ENCODE assay signal across 28 cellular contexts in genomic region chr11:31214337-31214736, GRCh38.
"Had no signal": no experiment of that assay in that cellular context is flagged by ENCODE, and none has a peak within 500 bp of the region (broad histone marks: within the 10 kb centered on the region; RNA-seq: fewer than 3 reads in every experiment).

No MANE protein-coding gene starts in this region.

- H3K4me1 Mint-ChIP-seq: activated CD4-positive, alpha-beta memory T cell treated with anti-CD3 and anti-CD28 coated beads, Interleukin-2, amount 10 ng/mL, durations not matched to agents 7 days and 5 days; activated CD4-positive, alpha-beta T cell treated with anti-CD3 and anti-CD28 coated beads, Interleukin-2, amount 10 ng/mL, durations not matched to agents 7 days and 5 days; activated naive CD4-positive, alpha-beta T cell treated with anti-CD3 and anti-CD28 coated beads, Interleukin-2, amount 10 ng/mL, durations not matched to agents 7 days and 5 days; activated naive CD8-positive, alpha-beta T cell treated with anti-CD3 and anti-CD28 coated beads, Interleukin-2, amount 10 ng/mL, durations not matched to agents 7 days and 5 days had no signal

- H3K36me3 ChIP-seq: ascending aorta, breast epithelium, cardiac muscle cell, colonic mucosa, esophagus squamous epithelium, gastroesophageal sphincter, heart right ventricle had no signal

- H3K9me3 Mint-ChIP-seq: activated CD4-positive, alpha-beta memory T cell treated with anti-CD3 and anti-CD28 coated beads, Interleukin-2, amount 10 ng/mL, durations not matched to agents 7 days and 5 days; activated CD4-positive, alpha-beta T cell treated with anti-CD3 and anti-CD28 coated beads, Interleukin-2, amount 10 ng/mL, durations not matched to agents 7 days and 5 days; activated naive CD4-positive, alpha-beta T cell treated with anti-CD3 and anti-CD28 coated beads, Interleukin-2, amount 10 ng/mL, durations not matched to agents 7 days and 5 days; activated naive CD4-positive, alpha-beta T cell treated with anti-CD3 and anti-CD28 coated beads, Interleukin-2, amount 50 U/mL, for 72 hours; activated naive CD8-positive, alpha-beta T cell treated with anti-CD3 and anti-CD28 coated beads, Interleukin-2, amount 10 ng/mL, durations not matched to agents 7 days and 5 days; activated T-cell treated with anti-CD3 and anti-CD28 coated beads, Interleukin-2, amount 50 U/mL, for 24 hours; activated T-cell treated with anti-CD3 and anti-CD28 coated beads, Interleukin-2, amount 50 U/mL, for 72 hours; brain had no signal

- H3K27me3 Mint-ChIP-seq: activated naive CD4-positive, alpha-beta T cell treated with anti-CD3 and anti-CD28 coated beads, Interleukin-2, amount 10 ng/mL, durations not matched to agents 7 days and 5 days; brain had no signal

- H3K36me3 Mint-ChIP-seq: activated naive CD4-positive, alpha-beta T cell treated with anti-CD3 and anti-CD28 coated beads, Interleukin-2, amount 10 ng/mL, durations not matched to agents 7 days and 5 days; activated naive CD4-positive, alpha-beta T cell treated with anti-CD3 and anti-CD28 coated beads, Interleukin-2, amount 50 U/mL, for 72 hours; activated naive CD8-positive, alpha-beta T cell treated with anti-CD3 and anti-CD28 coated beads, Interleukin-2, amount 10 ng/mL, durations not matched to agents 7 days and 5 days; brain had no signal

- DNase-seq: activated CD4-positive, alpha-beta memory T cell treated with anti-CD3 and anti-CD28 coated beads, Interleukin-2, amount 10 ng/mL, durations not matched to agents 7 days and 5 days; activated CD4-positive, alpha-beta T cell treated with anti-CD3 and anti-CD28 coated beads for 1 hour; activated CD4-positive, alpha-beta T cell treated with anti-CD3 and anti-CD28 coated beads for 4 hours; activated CD4-positive, alpha-beta T cell treated with anti-CD3 and anti-CD28 coated beads, Interleukin-2, amount 10 ng/mL, durations not matched to agents 7 days and 5 days; activated CD4-positive, alpha-beta T cell treated with anti-CD3 and anti-CD28 coated beads, Interleukin-2, amount 50 U/mL, for 4 hours; activated CD8-positive, alpha-beta memory T cell treated with anti-CD3 and anti-CD28 coated beads, Interleukin-2, amount 50 U/mL, for 48 hours; activated gamma-delta T cell; activated naive CD4-positive, alpha-beta T cell; activated naive CD4-positive, alpha-beta T cell treated with anti-CD3 and anti-CD28 coated beads, Interleukin-2, amount 10 ng/mL, durations not matched to agents 7 days and 5 days; activated naive CD8-positive, alpha-beta T cell treated with anti-CD3 and anti-CD28 coated beads, Interleukin-2, amount 10 ng/mL, durations not matched to agents 7 days and 5 days; activated T-cell treated with anti-CD3 and anti-CD28 coated beads for 4 hours; activated T-cell treated with anti-CD3 and anti-CD28 coated beads, Interleukin-2, amount 50 U/mL, for 24 hours; activated T-cell treated with anti-CD3 and anti-CD28 coated beads, Interleukin-2, amount 50 U/mL, for 72 hours; central memory CD4-positive, alpha-beta T cell; cerebellar nuclear complex; colonic mucosa; effector CD8-positive, alpha-beta T cell; esophagus squamous epithelium; foreskin melanocyte; heart right ventricle had no signal

- ATAC-seq: activated naive CD4-positive, alpha-beta T cell treated with anti-CD3 and anti-CD28 coated beads, Interleukin-2, amount 50 U/mL, for 72 hours; activated T-cell treated with anti-CD3 and anti-CD28 coated beads, Interleukin-2, amount 50 U/mL, for 72 hours; gastroesophageal sphincter; heart right ventricle had no signal

- H3K27me3 ChIP-seq: ascending aorta, breast epithelium, cardiac muscle cell, colonic mucosa, esophagus squamous epithelium, gastroesophageal sphincter, hepatocyte had no signal

- H3K4me1 ChIP-seq: ascending aorta, breast epithelium, colonic mucosa, esophagus squamous epithelium, gastroesophageal sphincter, heart right ventricle had no signal

- H3K4me3 ChIP-seq: ascending aorta, breast epithelium, cardiac muscle cell, colonic mucosa, esophagus squamous epithelium, gastroesophageal sphincter, heart right ventricle, hepatocyte had no signal

- H3K9me3 ChIP-seq: ascending aorta, breast epithelium, colonic mucosa, esophagus squamous epithelium, gastroesophageal sphincter, heart right ventricle had no signal

- H3K27ac ChIP-seq: ascending aorta, breast epithelium, cardiac muscle cell, colonic mucosa, epithelial cell of prostate, esophagus squamous epithelium, gastroesophageal sphincter, heart right ventricle, hepatocyte had no signal

- H3K4me3 Mint-ChIP-seq: activated CD4-positive, alpha-beta memory T cell treated with anti-CD3 and anti-CD28 coated beads, Interleukin-2, amount 10 ng/mL, durations not matched to agents 7 days and 5 days; activated CD4-positive, alpha-beta T cell treated with anti-CD3 and anti-CD28 coated beads, Interleukin-2, amount 10 ng/mL, durations not matched to agents 7 days and 5 days; activated naive CD4-positive, alpha-beta T cell treated with anti-CD3 and anti-CD28 coated beads, Interleukin-2, amount 10 ng/mL, durations not matched to agents 7 days and 5 days; activated naive CD8-positive, alpha-beta T cell treated with anti-CD3 and anti-CD28 coated beads, Interleukin-2, amount 10 ng/mL, durations not matched to agents 7 days and 5 days; activated T-cell treated with anti-CD3 and anti-CD28 coated beads, Interleukin-2, amount 50 U/mL, for 24 hours; activated T-cell treated with anti-CD3 and anti-CD28 coated beads, Interleukin-2, amount 50 U/mL, for 72 hours; brain had no signal

- H3K27ac Mint-ChIP-seq: activated CD4-positive, alpha-beta memory T cell treated with anti-CD3 and anti-CD28 coated beads, Interleukin-2, amount 10 ng/mL, durations not matched to agents 7 days and 5 days; activated CD4-positive, alpha-beta T cell treated with anti-CD3 and anti-CD28 coated beads, Interleukin-2, amount 10 ng/mL, durations not matched to agents 7 days and 5 days; activated naive CD4-positive, alpha-beta T cell treated with anti-CD3 and anti-CD28 coated beads, Interleukin-2, amount 10 ng/mL, durations not matched to agents 7 days and 5 days; activated naive CD4-positive, alpha-beta T cell treated with anti-CD3 and anti-CD28 coated beads, Interleukin-2, amount 50 U/mL, for 72 hours; activated naive CD8-positive, alpha-beta T cell treated with anti-CD3 and anti-CD28 coated beads, Interleukin-2, amount 10 ng/mL, durations not matched to agents 7 days and 5 days; activated T-cell treated with anti-CD3 and anti-CD28 coated beads, Interleukin-2, amount 50 U/mL, for 24 hours; activated T-cell treated with anti-CD3 and anti-CD28 coated beads, Interleukin-2, amount 50 U/mL, for 72 hours; brain had no signal
